Comparison of ENCODE assay signal across 36 cellular contexts in genomic region chr5:85484982-85485574, GRCh38.
DNase-seq lines count a peak whose midpoint lies in the region; ATAC-seq, FAIRE-seq and TF ChIP-seq lines count a peak whose summit lies in the region.
"Had no signal": no experiment of that assay in that cellular context is flagged by ENCODE, and none has a peak within 500 bp of the region (broad histone marks: within the 10 kb centered on the region; RNA-seq: fewer than 3 reads in every experiment).

No MANE protein-coding gene starts in this region.

- no peak overlapping the region for H3K27ac ChIP-seq in PC-3 (ENCODE audit: low read length)
- H3K27ac ChIP-seq: 22Rv1, epithelial cell of prostate, SJSA1, spleen, thoracic aorta, WERI-Rb-1 had no signal

- H3K27me3 ChIP-seq in PC-3 (ENCODE audit: low read length) = no peaks in the 10 kb centered on the region
- H3K27me3 ChIP-seq: SJSA1, spleen had no signal

- no peak for FAIRE-seq in urothelium cell line (lab: Jason Lieb, UNC)
- FAIRE-seq: colon, GM12891, RCC 7860 had no signal

- no peak for TF ChIP-seq CTCF in PC-3 (conservative IDR thresholded peaks at IDR 0.05; ENCODE audit: low read depth, low read length)
- no peak for TF ChIP-seq CTCF in fibroblast of mammary gland (conservative IDR thresholded peaks at IDR 0.05; ENCODE audit: control insufficient read depth, insufficient read depth, low read depth, low read length)

- H3F3A ChIP-seq in PC-3 (ENCODE audit: low read length, unreplicated experiment) = no peaks in the 10 kb centered on the region

- no peaks in the 10 kb centered on the region for H3K9me2 ChIP-seq in PC-3 (replicated peaks; ENCODE audit: low read length)

- CTCF ChIA-PET in PC-3 (lab: Charles Lee) = no interaction called here

- H3K4me2 ChIP-seq in PC-3 (ENCODE audit: low read length) = no peak overlapping the region

- no peaks in the 10 kb centered on the region for H3K79me2 ChIP-seq in PC-3 (ENCODE audit: low read length)

- intact Hi-C loops in PC-3 (cut with micrococcal nuclease) = no loop called here

- no peaks in the 10 kb centered on the region for H3K4me1 ChIP-seq in PC-3 (ENCODE audit: insufficient read depth, low read length)
- H3K4me1 ChIP-seq: SJSA1, spleen had no signal

- ATAC-seq in PC-3 (no peak), left lobe of liver (no peak), HG03442 (IDR thresholded peaks at IDR 0.05; ENCODE audit: unreplicated experiment) (no peak)
- ATAC-seq: left colon; right cardiac atrium; stimulated activated naive CD8-positive, alpha-beta T cell treated with anti-CD3 and anti-CD28 coated beads, Interleukin-15, amount 100 ng/mL, for 72 hours had no signal

- peaks cover 28% of the 10 kb centered on the region for H3K9me3 ChIP-seq in PC-3 (ENCODE audit: low read length)
- H3K9me3 ChIP-seq: SJSA1, thoracic aorta had no signal

- no peaks in the 10 kb centered on the region for H4K20me1 ChIP-seq in PC-3 (ENCODE audit: low read length)

- H3K9ac ChIP-seq in PC-3 (ENCODE audit: low read length) = no peak overlapping the region

- no peak overlapping the region for H2AFZ ChIP-seq in PC-3 (ENCODE audit: low read length)

- BruUV-seq in PC-3 (replicated peaks; lab: Mats Ljungman, UMichigan) = no TSS peak

- DNase-seq in DMS 273 (lab: John Stamatoyannopoulos, UW; ENCODE audit: unreplicated experiment) (peak; percentile 36), DMS 273 treated with DMSO at 0.1 percent for 48 hours (lab: John Stamatoyannopoulos, UW) (no peak), HS-5 (ENCODE audit: low read depth) (peak; percentile 2), PC-3 (peak; percentile 37), fibroblast of mammary gland (ENCODE audit: low read depth) (peak; percentile 6), left lobe of liver (ENCODE audit: low spot score) (no peak), urothelium cell line (ENCODE audit: low spot score) (no peak)
- DNase-seq: activated CD4-positive, alpha-beta T cell treated with anti-CD3 and anti-CD28 coated beads, Interleukin-2, amount 10 ng/mL, durations not matched to agents 7 days and 5 days; activated effector memory CD4-positive, alpha-beta T cell treated with anti-CD3 and anti-CD28 coated beads, Interleukin-2, amount 50 U/mL, for 16 hours; activated naive CD8-positive, alpha-beta T cell treated with anti-CD3 and anti-CD28 coated beads for 36 hours; activated T-cell treated with anti-CD3 and anti-CD28 coated beads, Interleukin-2, amount 50 U/mL, for 1 hour; AML-193; anterior cingulate cortex; CD4-positive, CD25-positive, alpha-beta regulatory T cell; effector CD8-positive, alpha-beta T cell; H9; left colon; mesenchymal stem cell; NCI-H1105; NCI-H187 treated with DMSO at 0.1 percent for 48 hours; NCI-H2227 treated with DMSO at 0.1 percent for 48 hours; NCI-H526 treated with DMSO at 0.1 percent for 48 hours; posterior cingulate gyrus; right cardiac atrium; spleen; stimulated activated naive CD8-positive, alpha-beta T cell treated with anti-CD3 and anti-CD28 coated beads, Interleukin-15, amount 100 ng/mL, for 72 hours; T1000; WERI-Rb-1 had no signal

- no peaks in the 10 kb centered on the region for H3K36me3 ChIP-seq in PC-3 (ENCODE audit: low read depth, low read length)
- H3K36me3 ChIP-seq: SJSA1, spleen, thoracic aorta, WERI-Rb-1 had no signal

- no peak overlapping the region for H3K4me3 ChIP-seq in PC-3 (ENCODE audit: low read length)
- H3K4me3 ChIP-seq in fibroblast of mammary gland (ENCODE audit: control insufficient read depth, low read depth, low read length) = no peak overlapping the region
- H3K4me3 ChIP-seq: SJSA1, spleen, thoracic aorta had no signal

- POLR2A ChIA-PET in PC-3 (lab: Charles Lee; ENCODE audit: unreplicated experiment) = no interaction called here

Comparison
In these comparisons a context has a peak if more than half of its experiments do, and no peak if none do; other contexts are left out.
1. DNase-seq: peak in DMS 273 (single experiment), HS-5 (single experiment), PC-3 (single experiment) and fibroblast of mammary gland (single experiment); none in DMS 273 treated with DMSO at 0.1 percent for 48 hours (single experiment), left lobe of liver (single experiment) and urothelium cell line (single experiment).